Comparison of ENCODE assay signal across 8 cellular contexts in the genomic region with DNA sequence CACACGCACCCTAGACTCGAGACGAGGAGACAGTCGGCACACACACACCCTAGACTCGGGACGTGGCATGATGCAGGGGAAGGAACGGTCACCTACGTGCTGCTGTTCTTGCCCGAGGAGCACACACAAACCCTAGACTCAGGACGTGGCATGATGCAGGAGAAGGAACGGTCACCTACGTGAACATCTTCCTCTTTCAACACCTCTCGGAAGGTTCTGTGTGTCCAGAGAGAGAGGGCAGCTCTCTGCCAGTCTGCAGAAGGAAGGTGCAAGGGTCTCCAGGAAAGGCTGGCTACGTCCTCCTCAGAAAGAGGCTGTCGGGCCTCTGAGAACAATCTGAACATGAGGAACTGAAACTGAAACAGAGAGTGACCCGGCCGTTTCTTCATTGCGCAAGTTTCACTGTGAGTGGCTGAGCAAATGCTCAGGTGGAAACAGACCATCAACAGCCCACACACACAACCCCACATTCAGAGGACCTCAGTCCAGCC. TPM values are rescaled to one million over a fixed set of nuclear protein-coding genes. Genes with fewer than 3 reads are reported as not detected.
DNase-seq lines count a peak whose midpoint lies in the region; ATAC-seq and TF ChIP-seq lines count a peak whose summit lies in the region.

No MANE protein-coding gene starts in this region.

- peaks cover 67% of the 10 kb centered on the region for H3K36me3 ChIP-seq in SJCRH30

- H3K27me3 ChIP-seq in SJCRH30: no peaks in the 10 kb centered on the region

- no peaks in the 10 kb centered on the region for H3K4me1 ChIP-seq in SJCRH30

- ATAC-seq in GM18873 (IDR thresholded peaks at IDR 0.05; ENCODE audit: low FRiP score, unreplicated experiment): peak; percentile 68
- ATAC-seq in HG02885 (IDR thresholded peaks at IDR 0.05; ENCODE audit: poor library complexity, unreplicated experiment): peak; percentile 90

- TF ChIP-seq CTCF in foreskin fibroblast (IDR thresholded peaks at IDR 0.05; ENCODE audit: low read depth, low read length): no peak

- H3K9me3 ChIP-seq in SJCRH30 (replicated peaks): no peaks in the 10 kb centered on the region

- no peak overlapping the region for H3K4me3 ChIP-seq in SJCRH30
- H3K4me3 ChIP-seq in foreskin fibroblast (ENCODE audit: low read depth in 1 of 2, low read length in 2 of 2): no peak overlapping the region

- DNase-seq in SKM-1 (lab: John Stamatoyannopoulos, UW; ENCODE audit: unreplicated experiment) (peak; percentile 95), fibroblast of gingiva (ENCODE audit: low read depth) (peak; percentile 24), glomerular visceral epithelial cell (ENCODE audit: extremely low spot score) (no peak), SJCRH30 (no peak), foreskin fibroblast (no peak)
- DNase-seq in stimulated activated CD4-positive, alpha-beta T cell treated with anti-CD3 and anti-CD28 coated beads, TNF-alpha, amount 100 ng/mL, for 48 hours (ENCODE audit: low read depth in 3 of 3): peak in 2 of 3 donors; percentile 18 to 27

- H3K27ac ChIP-seq in SJCRH30: no peak overlapping the region

RNA-seq across cellular contexts. Expression of a gene that starts 43.4 kb away (rescaled TPM):
- total RNA-seq in SJCRH30 (2014; rRNA removed; shearing (Covaris generic)): 12.2 and 13.3 TPM in 2 replicates

RNA-seq across cellular contexts. Expression of a gene that starts 44.1 kb away (rescaled TPM):
- 2.2 and 2.5 TPM in 2 replicates for total RNA-seq in SJCRH30 (2014; rRNA removed; shearing (Covaris generic))

RNA-seq across cellular contexts. Expression of a gene that starts 51.7 kb away (rescaled TPM):
- total RNA-seq in SJCRH30 (2014; rRNA removed; shearing (Covaris generic)): 46.1 and 60.2 TPM in 2 replicates

Comparison
In these comparisons a context has a peak if more than half of its experiments do, and no peak if none do; other contexts are left out.
1. DNase-seq: peak in SKM-1 (single experiment), fibroblast of gingiva (single experiment) and stimulated activated CD4-positive, alpha-beta T cell treated with anti-CD3 and anti-CD28 coated beads, TNF-alpha, amount 100 ng/mL, for 48 hours (2 of 3); none in glomerular visceral epithelial cell (single experiment), SJCRH30 (0 of 2) and foreskin fibroblast (0 of 2).